28 cellular contexts compared by ENCODE assay signal in the genomic region with DNA sequence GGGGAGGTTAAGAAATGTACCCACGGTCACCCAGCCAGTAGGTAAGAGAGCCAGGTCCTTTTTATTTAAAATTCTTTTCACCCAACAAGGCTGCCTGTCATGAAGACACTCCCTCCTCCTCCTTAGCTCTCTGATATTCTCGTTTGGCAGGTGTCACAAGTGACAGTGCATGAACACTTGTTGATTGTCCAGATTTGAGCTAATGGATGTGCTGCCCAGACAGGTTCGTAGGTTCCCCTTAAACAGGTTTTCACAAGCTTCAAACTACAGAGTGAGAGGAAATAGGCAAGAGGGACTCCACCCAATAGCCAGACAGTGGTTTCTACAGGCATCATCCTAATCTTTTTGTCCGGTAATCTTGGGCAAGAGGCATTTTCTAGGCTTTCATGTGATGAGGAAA. TPM values are rescaled to one million over a fixed set of nuclear protein-coding genes. Genes with fewer than 3 reads are reported as not detected.
DNase-seq lines count a peak whose midpoint lies in the region; ATAC-seq and TF ChIP-seq lines count a peak whose summit lies in the region.
"Had no signal": no experiment of that assay in that cellular context is flagged by ENCODE, and none has a peak within 500 bp of the region (broad histone marks: within the 10 kb centered on the region; RNA-seq: fewer than 3 reads in every experiment).

No MANE protein-coding gene starts in this region.

- POLR2A ChIA-PET in HEK293 (lab: Yijun Ruan, JAX), result no interaction called here

- no peak overlapping the region for H3K4me3 ChIP-seq in HEK293 (ENCODE audit: low read depth, low read length)
- H3K4me3 ChIP-seq in esophagus (ENCODE audit: low read depth in 1 of 2, low read length in 2 of 2), result no peak overlapping the region
- H3K4me3 ChIP-seq in smooth muscle cell, result no peak overlapping the region
- H3K4me3 ChIP-seq: BLaER1, GM23248, Peyer's patch had no signal

- H3F3A ChIP-seq in smooth muscle cell (ENCODE audit: low read depth), result no peaks in the 10 kb centered on the region

- no peak overlapping the region for H3K9ac ChIP-seq in smooth muscle cell (ENCODE audit: low read depth)
- H3K9ac ChIP-seq: BLaER1, GM23248, SK-N-SH had no signal

- no peak overlapping the region for H3K27ac ChIP-seq in HEK293 (ENCODE audit: extremely low read depth, low read depth, low read length)
- H3K27ac ChIP-seq in esophagus (ENCODE audit: low read depth in 2 of 2, low read length in 1 of 2), result peak overlapping the region; percentile 82 to 91
- H3K27ac ChIP-seq in smooth muscle cell (ENCODE audit: low read depth), result peak overlapping the region; percentile 23
- H3K27ac ChIP-seq: BLaER1, GM23248, Peyer's patch had no signal

- no peaks in the 10 kb centered on the region for H3K79me2 ChIP-seq in smooth muscle cell (ENCODE audit: low read depth)

- H3K36me3 ChIP-seq in HEK293 (ENCODE audit: control insufficient read depth in 2 of 2, insufficient read depth in 1 of 2, low read length in 2 of 2), result no peaks in the 10 kb centered on the region
- H3K36me3 ChIP-seq in esophagus (ENCODE audit: control insufficient read depth in 2 of 2, insufficient read depth in 2 of 2, low read length in 1 of 2), result no peaks in the 10 kb centered on the region
- H3K36me3 ChIP-seq in smooth muscle cell (ENCODE audit: low read depth), result no peaks in the 10 kb centered on the region
- H3K36me3 ChIP-seq: BLaER1, Peyer's patch had no signal

- H3K4me1 ChIP-seq in HEK293 (ENCODE audit: control insufficient read depth, insufficient read depth, low read length), result no peaks in the 10 kb centered on the region
- no peaks in the 10 kb centered on the region for H3K4me1 ChIP-seq in esophagus (ENCODE audit: control insufficient read depth in 2 of 2, insufficient read depth in 2 of 2, low read length in 1 of 2)
- no peaks in the 10 kb centered on the region for H3K4me1 ChIP-seq in smooth muscle cell (ENCODE audit: low read depth)
- H3K4me1 ChIP-seq: BLaER1, Peyer's patch had no signal

- H3K4me2 ChIP-seq in smooth muscle cell, result no peak overlapping the region
- H3K4me2 ChIP-seq: BLaER1, SK-N-SH had no signal

- no peak overlapping the region for H2AFZ ChIP-seq in smooth muscle cell (ENCODE audit: low read depth)
- H2AFZ ChIP-seq: GM23248 had no signal

- TF ChIP-seq CTCF in HEK293 (tag by site-specific recombination; IDR thresholded peaks at IDR 0.05), result no peak
- TF ChIP-seq CTCF in smooth muscle cell (IDR thresholded peaks at IDR 0.05; ENCODE audit: borderline replicate concordance, insufficient read depth, poor library complexity, severe bottlenecking), result no peak

- 38 to 54% methylated on average over 4 of the region's 4 CpGs for WGBS in esophagus, 2 donors
- 69% methylated on average over 4 of the region's 4 CpGs for WGBS in smooth muscle cell (ENCODE audit: low lambda C conversion rate)

- ATAC-seq in HG02973 (IDR thresholded peaks at IDR 0.05; ENCODE audit: unreplicated experiment), result no peak

- DNase-seq in NCI-H748 (lab: John Stamatoyannopoulos, UW; ENCODE audit: unreplicated experiment) (peak; percentile 4), NCI-H748 treated with DMSO at 0.1 percent for 48 hours (lab: John Stamatoyannopoulos, UW) (no peak), smooth muscle cell (lab: John Stamatoyannopoulos, UW; ENCODE audit: unreplicated experiment) (no peak), SKM-1 (lab: John Stamatoyannopoulos, UW; ENCODE audit: unreplicated experiment) (no peak)
- DNase-seq: CD4-positive, CD25-positive, alpha-beta regulatory T cell; GM23248; H7; HFFc6; IMR-90; KG1; MM.1S; NCI-H1417 treated with DMSO at 0.1 percent for 48 hours; NCI-H1694 treated with DMSO at 0.1 percent for 48 hours; NCI-H2081; NCI-H2171 treated with DMSO at 0.1 percent for 48 hours; NCI-H345; NCI-H510A treated with DMSO at 0.1 percent for 48 hours; NCI-H774; OCI-M1; Peyer's patch; SHP77 treated with DMSO at 0.1 percent for 48 hours; SK-N-SH had no signal

- CTCF ChIA-PET in HEK293 (lab: Yijun Ruan, JAX), result no interaction called here

- H4K20me1 ChIP-seq in smooth muscle cell (ENCODE audit: low read depth), result no peaks in the 10 kb centered on the region
- H4K20me1 ChIP-seq: BLaER1 had no signal

- no peaks in the 10 kb centered on the region for H3K9me3 ChIP-seq in HEK293 (ENCODE audit: control insufficient read depth, insufficient read depth, low read depth, low read length)
- H3K9me3 ChIP-seq in esophagus (ENCODE audit: control insufficient read depth in 2 of 2, insufficient read depth in 1 of 2, low read depth in 1 of 2, low read length in 1 of 2), result no peaks in the 10 kb centered on the region
- no peaks in the 10 kb centered on the region for H3K9me3 ChIP-seq in smooth muscle cell (replicated peaks; ENCODE audit: low read depth)
- H3K9me3 ChIP-seq: BLaER1, Peyer's patch, SK-N-SH had no signal

- H3K27me3 ChIP-seq in esophagus (ENCODE audit: control insufficient read depth in 1 of 2, insufficient read depth in 2 of 2, low read length in 2 of 2), result no peaks in the 10 kb centered on the region
- H3K27me3 ChIP-seq in smooth muscle cell (ENCODE audit: low read depth), result no peaks in the 10 kb centered on the region
- H3K27me3 ChIP-seq: BLaER1, Peyer's patch had no signal

TF ChIP-seq in HEK293, 187 proteins besides CTCF, POLR2A, EP300 and RAD21:
- peak; percentile 54 for TF ChIP-seq SCRT2 (tag by site-specific recombination; IDR thresholded peaks at IDR 0.05)
- no peak for TF ChIP-seq ZNF768 (tag by site-specific recombination; IDR thresholded peaks at IDR 0.05)
- no peak for TF ChIP-seq ZXDB (tag by site-specific recombination; IDR thresholded peaks at IDR 0.05)
- TF ChIP-seq, protein P1, sequence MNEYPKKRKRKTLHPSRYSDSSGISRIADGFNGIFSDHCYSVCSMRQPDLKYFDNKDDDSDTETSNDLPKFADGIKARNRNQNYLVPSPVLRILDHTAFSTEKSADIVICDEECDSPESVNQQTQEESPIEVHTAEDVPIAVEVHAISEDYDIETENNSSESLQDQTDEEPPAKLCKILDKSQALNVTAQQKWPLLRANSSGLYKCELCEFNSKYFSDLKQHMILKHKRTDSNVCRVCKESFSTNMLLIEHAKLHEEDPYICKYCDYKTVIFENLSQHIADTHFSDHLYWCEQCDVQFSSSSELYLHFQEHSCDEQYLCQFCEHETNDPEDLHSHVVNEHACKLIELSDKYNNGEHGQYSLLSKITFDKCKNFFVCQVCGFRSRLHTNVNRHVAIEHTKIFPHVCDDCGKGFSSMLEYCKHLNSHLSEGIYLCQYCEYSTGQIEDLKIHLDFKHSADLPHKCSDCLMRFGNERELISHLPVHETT (tag by site-specific recombination; IDR thresholded peaks at IDR 0.05), result no peak
- no peak for TF ChIP-seq SP7 (tag by site-specific recombination; IDR thresholded peaks at IDR 0.05)
- TF ChIP-seq ZNF16 (tag by site-specific recombination; IDR thresholded peaks at IDR 0.05; ENCODE audit: low read depth), result no peak
- TF ChIP-seq ZNF514 (tag by site-specific recombination; IDR thresholded peaks at IDR 0.05), result no peak
- no peak for TF ChIP-seq OVOL3 (tag by site-specific recombination; IDR thresholded peaks at IDR 0.05)

RNA-seq across cellular contexts. Expression of a gene that starts 32.2 kb away (rescaled TPM):
- 10 to 100 TPM; 24.9 to 28.4 TPM for polyA plus RNA-seq in esophagus
- 0.27 and 2.4 TPM in 2 replicates for total RNA-seq in smooth muscle cell
- 0.46 and 0.50 TPM in 2 replicates for polyA plus RNA-seq in smooth muscle cell
- total RNA-seq: A172, G401, GM23248, HFFc6 had no signal
- polyA plus RNA-seq: CD4-positive, CD25-positive, alpha-beta regulatory T cell; GM23248; IMR-90 had no signal

Comparison
In these comparisons a context has a peak if more than half of its experiments do, and no peak if none do; other contexts are left out.
1. RNA of a gene that starts 32.2 kb away (polyA plus RNA-seq): 24.9 to 28.4 TPM in esophagus; 0.46 to 0.50 TPM in smooth muscle cell; every median in the first group is over 10 times any median in the second.